In the genomic region with DNA sequence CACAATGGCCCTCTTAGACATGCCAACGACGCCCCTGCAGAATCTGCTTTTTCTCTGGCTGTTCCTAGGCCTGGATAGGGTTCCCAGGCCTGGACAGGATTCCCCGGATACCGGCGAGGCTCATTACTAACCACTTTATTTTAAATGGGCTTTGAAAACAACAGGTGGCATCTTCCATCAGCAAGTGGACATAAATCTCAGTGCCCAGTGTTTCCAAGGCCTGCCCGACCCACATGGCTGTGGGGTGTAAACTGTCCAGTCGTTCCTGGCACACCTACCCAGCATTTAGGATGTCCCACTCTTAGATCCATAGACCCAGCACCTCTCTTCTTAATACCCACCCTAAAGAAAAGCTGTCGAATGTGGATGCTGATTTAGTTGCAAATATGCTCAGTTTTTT, we compare ENCODE assay signal across 8 cellular contexts. TPM values are rescaled to one million over a fixed set of nuclear protein-coding genes. Genes with fewer than 3 reads are reported as not detected.
A peak's percentile ranks its signal among the peaks of the same experiment; 100 is the strongest.
DNase-seq lines count a peak whose midpoint lies in the region; ATAC-seq and TF ChIP-seq lines count a peak whose summit lies in the region.

No MANE protein-coding gene starts in this region.

- H2AFZ ChIP-seq in H9 (ENCODE audit: low read length) = no peak overlapping the region

- H2AK5ac ChIP-seq in H9 (ENCODE audit: insufficient read length, low read length) = no peak overlapping the region

- H3K27ac Mint-ChIP-seq in H9 = no peak overlapping the region

- ATAC-seq in omental fat pad (ENCODE audit: low FRiP score) = no peak
- no peak for ATAC-seq in GM21367 (IDR thresholded peaks at IDR 0.05; ENCODE audit: unreplicated experiment)

- H3K4me3 ChIP-seq in foreskin fibroblast (ENCODE audit: low read depth in 1 of 2, low read length in 2 of 2) = peak overlapping the region; percentile 65
- peak overlapping the region; percentile 69 for H3K4me3 ChIP-seq in retinal pigment epithelial cell (ENCODE audit: low read length)

- no peak for TF ChIP-seq POLR2A in erythroblast (IDR thresholded peaks at IDR 0.05; ENCODE audit: low read length)

- H2BK5ac ChIP-seq in H9 (ENCODE audit: insufficient read length, low read length) = no peak overlapping the region

- no peak overlapping the region for H3T11ph ChIP-seq in H9 (ENCODE audit: low read length)

- H3K27me3 ChIP-seq in H9 (ENCODE audit: insufficient read depth, low read length) = no peaks in the 10 kb centered on the region

- H4K5ac ChIP-seq in H9 (ENCODE audit: insufficient read length, low read depth, low read length) = no peak overlapping the region

- H3K36me3 Mint-ChIP-seq in H9 (ENCODE audit: insufficient read depth in 1 of 3, low read depth in 3 of 3) = peaks cover 2 to 14% (median 12%) of the 10 kb centered on the region in 3 experiments; a peak in 5 of 7 replicates

- H3K4ac ChIP-seq in H9 (ENCODE audit: low read depth, low read length) = no peak overlapping the region

- DNase-seq in H9 (no peak), RWPE1 (ENCODE audit: low spot score) (no peak), foreskin fibroblast (no peak), retinal pigment epithelial cell (ENCODE audit: low read depth) (no peak), omental fat pad (ENCODE audit: low spot score) (no peak), erythroblast (lab: John Stamatoyannopoulos, UW) (no peak), hippocampal formation (lab: John Stamatoyannopoulos, UW) (no peak)

- peak overlapping the region; percentile 80 to 93 for H3K4me3 Mint-ChIP-seq in H9

- H3K9me3 Mint-ChIP-seq in H9 = peaks cover 2 to 7% of the 10 kb centered on the region in 2 experiments; a peak in 3 of 5 replicates

- H3K4me2 ChIP-seq in H9 (ENCODE audit: insufficient read depth, insufficient read length, low read length) = peak overlapping the region; percentile 99

- H3K18ac ChIP-seq in H9 (ENCODE audit: insufficient read length, low read depth, low read length) = no peak overlapping the region

- peaks cover 3% of the 10 kb centered on the region; the same call in 1 of the 2 replicates for H3K4me1 ChIP-seq in H9 (ENCODE audit: insufficient read depth, low read length)

- POLR2A ChIA-PET in RWPE1 (lab: Yijun Ruan, JAX; ENCODE audit: low non-redundant PET) = no interaction called here

- TF ChIP-seq CTCF in H9 (conservative IDR thresholded peaks at IDR 0.05) (no peak), RWPE1 (conservative IDR thresholded peaks at IDR 0.05; ENCODE audit: low read depth) (no peak), foreskin fibroblast (IDR thresholded peaks at IDR 0.05; ENCODE audit: low read depth, low read length) (no peak), retinal pigment epithelial cell (conservative IDR thresholded peaks at IDR 0.05; ENCODE audit: low read depth, low read length) (no peak), omental fat pad (IDR thresholded peaks at IDR 0.05) (no peak)

- no peaks in the 10 kb centered on the region for H4K20me1 ChIP-seq in H9 (ENCODE audit: control insufficient read depth, insufficient read depth, insufficient read length)

- no peak overlapping the region for H2BK120ac ChIP-seq in H9 (ENCODE audit: low read depth, low read length, poor library complexity, severe bottlenecking)

- no peak overlapping the region for H3K56ac ChIP-seq in H9 (ENCODE audit: insufficient read length, low read depth, low read length)

- CTCF ChIA-PET in RWPE1 (lab: Yijun Ruan, JAX) = no interaction called here

- H3K23ac ChIP-seq in H9 (ENCODE audit: insufficient read length, low read depth, low read length) = no peak overlapping the region

- peaks cover 23 to 31% of the 10 kb centered on the region in 2 experiments for H3K4me1 Mint-ChIP-seq in H9

- H3K79me1 ChIP-seq in H9 (ENCODE audit: insufficient read depth, low read depth, low read length, poor library complexity, severe bottlenecking) = no peaks in the 10 kb centered on the region

- no peak overlapping the region for H2BK12ac ChIP-seq in H9 (ENCODE audit: insufficient read length, low read depth, low read length)

- no peaks in the 10 kb centered on the region for H3K9me3 ChIP-seq in H9 (ENCODE audit: control insufficient read depth, low read depth, low read length)

- H2BK15ac ChIP-seq in H9 (ENCODE audit: low read depth, low read length) = no peak overlapping the region

- H3K27me3 Mint-ChIP-seq in H9 (ENCODE audit: low read depth) = peaks cover 23% of the 10 kb centered on the region

- no peak overlapping the region for H3K9ac ChIP-seq in H9 (ENCODE audit: extremely low read depth, insufficient read length, low read length)

- H3K27ac ChIP-seq in H9 (ENCODE audit: insufficient read length, low read depth, low read length) = no peak overlapping the region
- H3K27ac ChIP-seq in RWPE1 = peak overlapping the region; percentile 94

- no CpG with 5 or more reads among the region's 8 CpGs for WGBS in H9 (ENCODE audit: extremely low coverage, insufficient read length, low lambda C conversion rate)

- peaks cover 13% of the 10 kb centered on the region for H3K23me2 ChIP-seq in H9 (ENCODE audit: insufficient read length, low read depth, low read length, poor library complexity, severe bottlenecking)

- no peak overlapping the region for H4K91ac ChIP-seq in H9 (ENCODE audit: insufficient read length, low read depth, low read length)

- no peaks in the 10 kb centered on the region for H3K79me2 ChIP-seq in H9 (ENCODE audit: insufficient read depth, low read length)

- H4K8ac ChIP-seq in H9 (replicated peaks; ENCODE audit: insufficient read length, low read depth, low read length) = no peak overlapping the region

- H2BK20ac ChIP-seq in H9 (ENCODE audit: low read depth, low read length, poor library complexity, severe bottlenecking) = no peak overlapping the region

- no peak overlapping the region for H3K14ac ChIP-seq in H9 (ENCODE audit: insufficient read depth, low read length)

RNA-seq across cellular contexts. Expression of gene CMBL, which starts 0.9 kb away (rescaled TPM):
- 12.2 and 12.6 TPM in 2 replicates for total RNA-seq in H9 (2021)
- 10 to 100 TPM in 1 of 4 donors, 1 to 10 TPM in 3; 7.1 to 16.7 (median 8.7) TPM for total RNA-seq in omental fat pad

RNA-seq across cellular contexts. Expression of gene MARCHF6, which starts 46.7 kb away (rescaled TPM):
- total RNA-seq in H9 (2021) (114 and 118 TPM in 2 replicates), omental fat pad (100 to 1,000 TPM in 3 of 4 donors, 10 to 100 TPM in 1; 99.0 to 153 (median 120) TPM)

RNA-seq across cellular contexts. Expression of gene CCT5, which starts 56.7 kb away (rescaled TPM):
- total RNA-seq in H9 (2021) (530 and 532 TPM in 2 replicates), omental fat pad (100 to 1,000 TPM; 160 to 310 (median 239) TPM)

RNA-seq across cellular contexts. Expression of gene ATPSCKMT, which starts 57.1 kb away (rescaled TPM):
- total RNA-seq in H9 (2021) (10.5 and 11.0 TPM in 2 replicates), omental fat pad (10 to 100 TPM; 12.8 to 24.9 (median 18.9) TPM)
